In the genomic region with DNA sequence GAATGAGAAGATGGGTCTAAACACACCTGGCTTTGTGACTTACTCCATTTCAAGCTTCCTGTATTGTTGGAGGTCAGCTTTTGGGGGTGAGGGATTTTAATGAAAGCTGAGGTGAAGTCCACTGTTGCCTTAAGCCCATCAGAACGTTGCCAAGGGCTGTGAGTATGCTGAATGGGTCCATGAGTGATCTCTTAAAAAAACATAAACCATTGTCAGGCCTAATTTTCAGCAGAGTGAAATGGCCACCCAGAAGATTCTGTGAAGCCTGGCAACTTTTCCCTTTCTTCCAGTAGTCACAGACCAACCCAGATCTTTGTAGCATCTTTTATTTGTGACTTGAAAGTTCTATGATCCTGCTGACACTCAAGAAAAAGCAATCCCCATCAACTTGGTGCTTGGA, we compare ENCODE assay signal across 17 cellular contexts.
DNase-seq lines count a peak whose midpoint lies in the region; ATAC-seq and TF ChIP-seq lines count a peak whose summit lies in the region.
"Had no signal": no experiment of that assay in that cellular context is flagged by ENCODE, and none has a peak within 500 bp of the region (broad histone marks: within the 10 kb centered on the region; RNA-seq: fewer than 3 reads in every experiment).

No MANE protein-coding gene starts in this region.

- peak overlapping the region; percentile 70 for H3K27ac Mint-ChIP-seq in activated naive CD4-positive, alpha-beta T cell treated with anti-CD3 and anti-CD28 coated beads, Interleukin-2, amount 50 U/mL, for 24 hours

- no peak for TF ChIP-seq CTCF in PC-9 (conservative IDR thresholded peaks at IDR 0.05)

- no peak overlapping the region for H2AFZ ChIP-seq in PC-9

- H3K4me3 ChIP-seq in PC-9 (no peak overlapping the region), subcutaneous abdominal adipose tissue (ENCODE audit: low read depth in 1 of 5, low read length in 5 of 5) (no peak overlapping the region)
- H3K4me3 ChIP-seq: ovary had no signal

- H3K4me1 ChIP-seq in PC-9 (replicated peaks; ENCODE audit: insufficient read depth) (peaks cover 65% of the 10 kb centered on the region), subcutaneous abdominal adipose tissue (ENCODE audit: control insufficient read depth in 5 of 5, insufficient read depth in 5 of 5, low read length in 5 of 5) (peaks cover 13 to 44% (median 36%) of the 10 kb centered on the region in 5 donors)

- H3K9ac ChIP-seq in subcutaneous abdominal adipose tissue (ENCODE audit: low read length in 5 of 5): no peak overlapping the region

- POLR2A ChIA-PET in PC-9 (lab: Charles Lee; ENCODE audit: unreplicated experiment): no interaction called here

- H3K36me3 ChIP-seq in PC-9 (ENCODE audit: low read depth): peaks cover 43% of the 10 kb centered on the region
- H3K36me3 ChIP-seq in subcutaneous abdominal adipose tissue (ENCODE audit: control insufficient read depth in 5 of 5, insufficient read depth in 5 of 5, low read length in 5 of 5): peaks cover 0 to 6% (median 0%) of the 10 kb centered on the region in 5 donors
- H3K36me3 ChIP-seq: ovary had no signal

- CTCF ChIA-PET in PC-9 (lab: Charles Lee): no interaction called here

- intact Hi-C loops in PC-9 (cut with micrococcal nuclease; ENCODE audit: unreplicated experiment) (no loop called here), Right ventricle myocardium inferior (cut with DNase I) (no loop called here)

- no peaks in the 10 kb centered on the region for H3K27me3 Mint-ChIP-seq in activated naive CD4-positive, alpha-beta T cell treated with anti-CD3 and anti-CD28 coated beads, Interleukin-2, amount 50 U/mL, for 24 hours
- H3K27me3 Mint-ChIP-seq: effector memory CD8-positive, alpha-beta T cell had no signal

- peaks cover 70% of the 10 kb centered on the region for H3F3A ChIP-seq in PC-9 (ENCODE audit: insufficient read depth, low read depth)

- H3K36me3 Mint-ChIP-seq in activated naive CD4-positive, alpha-beta T cell treated with anti-CD3 and anti-CD28 coated beads, Interleukin-2, amount 50 U/mL, for 24 hours: peaks cover 8% of the 10 kb centered on the region

- ATAC-seq in Right ventricle myocardium inferior (no peak), GM19452 (IDR thresholded peaks at IDR 0.05; ENCODE audit: unreplicated experiment) (no peak)
- ATAC-seq: effector memory CD8-positive, alpha-beta T cell had no signal

- no peak for DNase-seq in activated naive CD4-positive, alpha-beta T cell treated with anti-CD3 and anti-CD28 coated beads, Interleukin-2, amount 50 U/mL, for 16 hours
- no peak for DNase-seq in PC-9
- peak; percentile 45 for DNase-seq in islet precursor cell
- no peak for DNase-seq in Right ventricle myocardium inferior (ENCODE audit: missing footprints)
- DNase-seq in NCI-H2196 treated with DMSO at 0.1 percent for 48 hours (lab: John Stamatoyannopoulos, UW; ENCODE audit: unreplicated experiment): no peak
- DNase-seq: ACHN; cerebellar nuclear complex; effector memory CD8-positive, alpha-beta T cell; GDM1; NCI-H1436 treated with DMSO at 0.1 percent for 48 hours; NCI-H446; stimulated activated naive CD4-positive, alpha-beta T cell; T-helper 9 cell had no signal

- H3K4me1 Mint-ChIP-seq in activated naive CD4-positive, alpha-beta T cell treated with anti-CD3 and anti-CD28 coated beads, Interleukin-2, amount 50 U/mL, for 24 hours: peaks cover 65% of the 10 kb centered on the region

- no peaks in the 10 kb centered on the region for H4K20me1 ChIP-seq in PC-9 (ENCODE audit: insufficient read depth)

- H3K79me2 ChIP-seq in PC-9 (ENCODE audit: low read depth): peaks cover 84% of the 10 kb centered on the region

- H3K9me3 Mint-ChIP-seq in activated naive CD4-positive, alpha-beta T cell treated with anti-CD3 and anti-CD28 coated beads, Interleukin-2, amount 50 U/mL, for 24 hours: no peaks in the 10 kb centered on the region
- H3K9me3 Mint-ChIP-seq: effector memory CD8-positive, alpha-beta T cell had no signal

- no peaks in the 10 kb centered on the region for H3K27me3 ChIP-seq in PC-9 (ENCODE audit: insufficient read depth, low read depth)
- peaks cover 0 to 4% (median 0%) of the 10 kb centered on the region in 5 donors for H3K27me3 ChIP-seq in subcutaneous abdominal adipose tissue (ENCODE audit: control insufficient read depth in 5 of 5, insufficient read depth in 4 of 5, low read length in 5 of 5)
- H3K27me3 ChIP-seq: ovary had no signal

- H3K4me2 ChIP-seq in PC-9: no peak overlapping the region

- no TSS peak for BruUV-seq in PC-9 (replicated peaks; lab: Mats Ljungman, UMichigan)

- H3K9me2 ChIP-seq in PC-9 (ENCODE audit: insufficient read depth): no peaks in the 10 kb centered on the region

- H3K9me3 ChIP-seq in PC-9 (ENCODE audit: insufficient read depth, low read depth): no peaks in the 10 kb centered on the region
- H3K9me3 ChIP-seq in subcutaneous abdominal adipose tissue (ENCODE audit: control insufficient read depth in 5 of 5, low read length in 5 of 5): peaks cover 0 to 2% (median 0%) of the 10 kb centered on the region in 5 donors
- H3K9me3 ChIP-seq: ovary had no signal

- H3K27ac ChIP-seq in PC-9 (peak overlapping the region; percentile 96; the same call in 1 of the 2 replicates), subcutaneous abdominal adipose tissue (ENCODE audit: low read depth, low read length) (peak overlapping the region; percentile 32)
- H3K27ac ChIP-seq: ovary had no signal

- H3K4me3 Mint-ChIP-seq in activated naive CD4-positive, alpha-beta T cell treated with anti-CD3 and anti-CD28 coated beads, Interleukin-2, amount 50 U/mL, for 24 hours: no peak overlapping the region
- H3K4me3 Mint-ChIP-seq: effector memory CD8-positive, alpha-beta T cell had no signal
